In genomic region chr11:36565033-36565610, GRCh38 we compare ENCODE assay signal across 11 cellular contexts. TPM values are rescaled to one million over a fixed set of nuclear protein-coding genes. Genes with fewer than 3 reads are reported as not detected.
DNase-seq lines count a peak whose midpoint lies in the region; ATAC-seq, FAIRE-seq and TF ChIP-seq lines count a peak whose summit lies in the region.
"Had no signal": no experiment of that assay in that cellular context is flagged by ENCODE, and none has a peak within 500 bp of the region (broad histone marks: within the 10 kb centered on the region; RNA-seq: fewer than 3 reads in every experiment).

No MANE protein-coding gene starts in this region.

- H3K9ac ChIP-seq in endothelial cell of umbilical vein (replicated peaks; ENCODE audit: extremely low read depth, insufficient read depth, low read length): no peak overlapping the region
- H3K9ac ChIP-seq: KMS-11 had no signal

- H3K36me3 ChIP-seq in endothelial cell of umbilical vein (ENCODE audit: control insufficient read depth in 2 of 2, extremely low read depth in 1 of 2, insufficient read depth in 2 of 2, low read length in 2 of 2) (no peaks in the 10 kb centered on the region), psoas muscle (ENCODE audit: insufficient read depth in 1 of 2, low read depth in 1 of 2) (no peaks in the 10 kb centered on the region), OCI-LY7 (ENCODE audit: insufficient read depth, low read length) (no peaks in the 10 kb centered on the region)
- H3K36me3 ChIP-seq: cardiac muscle cell, transverse colon had no signal

- H4K20me1 ChIP-seq in endothelial cell of umbilical vein (replicated peaks; ENCODE audit: control insufficient read depth, extremely low read depth, insufficient read depth, low read length): no peaks in the 10 kb centered on the region
- H4K20me1 ChIP-seq in OCI-LY7 (ENCODE audit: insufficient read depth, low read length): no peaks in the 10 kb centered on the region

- peaks cover 4 to 27% of the 10 kb centered on the region in 2 experiments for H3K27me3 ChIP-seq in endothelial cell of umbilical vein (ENCODE audit: control insufficient read depth in 2 of 2, insufficient read depth in 2 of 2, low read length in 2 of 2)
- H3K27me3 ChIP-seq in psoas muscle (ENCODE audit: insufficient read depth in 3 of 3, low read length in 2 of 3): no peaks in the 10 kb centered on the region
- H3K27me3 ChIP-seq: transverse colon had no signal

- no TSS peak for BruUV-seq in endothelial cell of umbilical vein (replicated peaks; lab: Mats Ljungman, UMichigan)
- no TSS peak for BruUV-seq in OCI-LY7 (replicated peaks; lab: Mats Ljungman, UMichigan)

- 65 to 73% (median 68%) methylated on average over 6 of the region's 6 CpGs for WGBS in psoas muscle, 3 donors

- POLR2A ChIA-PET in endothelial cell of umbilical vein (lab: Charles Lee): no interaction called here
- POLR2A ChIA-PET in OCI-LY7 (lab: Charles Lee): no interaction called here

- CTCF ChIA-PET in endothelial cell of umbilical vein (lab: Charles Lee): interaction anchor here (0.7 to 7.8 kb wide), 26 partner anchors 10 to 185 kb away, joined by 3 to 201 read pairs (median 8); partner anchors contain the start of gene IFTAP
- CTCF ChIA-PET in OCI-LY7 (lab: Charles Lee; ENCODE audit: unreplicated experiment): no interaction called here

- no peak for TF ChIP-seq POLR2A in endothelial cell of umbilical vein (IDR thresholded peaks at IDR 0.05; ENCODE audit: low read depth, low read length)

- H2AFZ ChIP-seq in endothelial cell of umbilical vein (ENCODE audit: low read depth, low read length) (no peak overlapping the region), OCI-LY7 (ENCODE audit: low read length) (no peak overlapping the region; the same call in 1 of the 2 replicates)

- DNase-seq in CMK (ENCODE audit: low read depth) (peak; percentile 29), NCI-H2227 (lab: John Stamatoyannopoulos, UW; ENCODE audit: unreplicated experiment) (peak; percentile 38), endothelial cell of umbilical vein (ENCODE audit: low read depth, low spot score) (peak; percentile 3), psoas muscle (no peak), NCI-H1092 treated with DMSO at 0.1 percent for 48 hours (lab: John Stamatoyannopoulos, UW) (no peak), OCI-LY7 (ENCODE audit: low spot score) (no peak)

- ATAC-seq in psoas muscle (no peak), GM18502 (IDR thresholded peaks at IDR 0.05; ENCODE audit: poor library complexity, unreplicated experiment) (no peak), GM18517 (IDR thresholded peaks at IDR 0.05; ENCODE audit: unreplicated experiment) (no peak)

- no peaks in the 10 kb centered on the region for H3K9me2 ChIP-seq in OCI-LY7 (ENCODE audit: insufficient read depth, low read length)

- H3K9me3 ChIP-seq in endothelial cell of umbilical vein (replicated peaks; ENCODE audit: control insufficient read depth, insufficient read depth, low read length): no peaks in the 10 kb centered on the region
- H3K9me3 ChIP-seq in psoas muscle: no peaks in the 10 kb centered on the region
- H3K9me3 ChIP-seq in OCI-LY7 (ENCODE audit: low read length): no peaks in the 10 kb centered on the region
- H3K9me3 ChIP-seq: transverse colon had no signal

- H3K4me2 ChIP-seq in endothelial cell of umbilical vein (ENCODE audit: insufficient read depth, low read length) (no peak overlapping the region), OCI-LY7 (ENCODE audit: low read length) (no peak overlapping the region)
- H3K4me2 ChIP-seq: KMS-11 had no signal

- no peak for TF ChIP-seq CTCF in endothelial cell of umbilical vein (IDR thresholded peaks at IDR 0.05; ENCODE audit: extremely low read depth in 1 of 2, insufficient read depth in 1 of 2, low read depth in 1 of 2, low read length in 2 of 2)
- TF ChIP-seq CTCF in psoas muscle (IDR thresholded peaks at IDR 0.05): no peak
- TF ChIP-seq CTCF in OCI-LY7 (conservative IDR thresholded peaks at IDR 0.05; ENCODE audit: low read length): no peak

- H3K4me3 ChIP-seq in endothelial cell of umbilical vein (replicated peaks in 1 of 3; ENCODE audit: insufficient read depth in 1 of 3, low read depth in 1 of 3, low read length in 3 of 3) (no peak overlapping the region), psoas muscle (peak overlapping the region; percentile 66), OCI-LY7 (ENCODE audit: low read depth, low read length, poor library complexity, severe bottlenecking) (no peak overlapping the region)

- no peak for FAIRE-seq in endothelial cell of umbilical vein (lab: Jason Lieb, UNC)

- H3K79me2 ChIP-seq in endothelial cell of umbilical vein (ENCODE audit: control insufficient read depth, insufficient read depth, low read length) (no peaks in the 10 kb centered on the region), OCI-LY7 (ENCODE audit: insufficient read depth, low read depth, low read length) (no peaks in the 10 kb centered on the region)

- dilution Hi-C loops in endothelial cell of umbilical vein (cut with MboI; ENCODE audit: extremely low pct_ligation_motif_present, low sequenced_read_pairs): no loop called here

- H3K4me1 ChIP-seq in endothelial cell of umbilical vein (ENCODE audit: control insufficient read depth, extremely low read depth, insufficient read depth, low read length) (no peaks in the 10 kb centered on the region), psoas muscle (no peaks in the 10 kb centered on the region), OCI-LY7 (ENCODE audit: insufficient read depth, low read length, poor library complexity, severe bottlenecking) (no peaks in the 10 kb centered on the region)

- no peaks in the 10 kb centered on the region for H3K9me1 ChIP-seq in endothelial cell of umbilical vein (replicated peaks; ENCODE audit: control insufficient read depth, extremely low read depth, insufficient read depth, low read length)

- intact Hi-C loops in endothelial cell of umbilical vein (cut with micrococcal nuclease): no loop called here
- intact Hi-C loops in psoas muscle (cut with DNase I): loop anchor here in 1 of 2 donors (1.0 kb wide), 1 partner anchor 106 kb away; no protein-coding TSS in a partner anchor
- intact Hi-C loops in OCI-LY7 (cut with micrococcal nuclease; ENCODE audit: unreplicated experiment): loop anchor here (5.0 kb wide), 1 partner anchor 107 kb away; no protein-coding TSS in a partner anchor

- H3K27ac ChIP-seq in endothelial cell of umbilical vein (ENCODE audit: insufficient read depth, low read depth, low read length) (no peak overlapping the region), psoas muscle (no peak overlapping the region), OCI-LY7 (ENCODE audit: low read depth, low read length, poor library complexity, severe bottlenecking) (no peak overlapping the region)
- H3K27ac ChIP-seq: cardiac muscle cell, KMS-11, transverse colon had no signal

RNA-seq across cellular contexts. Expression of gene RAG1, which starts 2.7 kb away (rescaled TPM):
- 1.2 and 2.0 TPM in 2 replicates for total RNA-seq in endothelial cell of umbilical vein
- polyA plus RNA-seq in endothelial cell of umbilical vein: 0.08 and 0.15 TPM in 2 replicates
- 0.21 and 0.35 TPM in 2 replicates for polyA plus RNA-seq in endothelial cell of umbilical vein (2011; cell fraction: cytosol; rRNA removed)
- 0.17 and 0.38 TPM in 2 replicates for polyA plus RNA-seq in endothelial cell of umbilical vein (2011; cell fraction: nucleus; rRNA removed)
- 0.90 and 1.1 TPM in 2 replicates for polyA plus RNA-seq in endothelial cell of umbilical vein (2012)
- 0.68 and 0.74 TPM in 2 replicates for polyA minus RNA-seq in endothelial cell of umbilical vein
- not detected for polyA minus RNA-seq in endothelial cell of umbilical vein (2011; cell fraction: cytosol; rRNA and poly(A)+ RNA removed)
- polyA minus RNA-seq in endothelial cell of umbilical vein (2011; cell fraction: nucleus; rRNA and poly(A)+ RNA removed): 0.38 and 0.58 TPM in 2 replicates
- total RNA-seq in psoas muscle: 1 to 10 TPM in 1 of 4 donors, under 1 TPM in 3; 0.24 to 1.7 (median 0.60) TPM
- under 1 TPM; 0.04 to 0.85 (median 0.35) TPM for polyA plus RNA-seq in psoas muscle
- not detected in 2 replicates for total RNA-seq in OCI-LY7 (2014; rRNA removed; shearing (Covaris generic))
- 0.65 TPM in 1 of 2 replicates, not detected in the other for total RNA-seq in OCI-LY7 (2022)
- polyA plus RNA-seq: cardiac muscle cell had no signal

RNA-seq across cellular contexts. Expression of gene IFTAP, which starts 29.2 kb away (rescaled TPM):
- total RNA-seq in endothelial cell of umbilical vein (19.5 and 19.6 TPM in 2 replicates), psoas muscle (10 to 100 TPM; 21.3 to 36.4 (median 26.0) TPM), OCI-LY7 (2022) (not detected in 2 replicates)
- polyA plus RNA-seq in endothelial cell of umbilical vein (12.9 and 15.8 TPM in 2 replicates), psoas muscle (10 to 100 TPM; 28.2 to 58.7 (median 40.3) TPM)
- 33.7 and 34.8 TPM in 2 replicates for polyA plus RNA-seq in endothelial cell of umbilical vein (2011; cell fraction: cytosol; rRNA removed)
- polyA plus RNA-seq in endothelial cell of umbilical vein (2011; cell fraction: nucleus; rRNA removed): 10.7 and 12.4 TPM in 2 replicates
- polyA plus RNA-seq in endothelial cell of umbilical vein (2012): 36.0 and 40.6 TPM in 2 replicates
- polyA minus RNA-seq in endothelial cell of umbilical vein: 4.8 and 4.9 TPM in 2 replicates
- polyA minus RNA-seq in endothelial cell of umbilical vein (2011; cell fraction: cytosol; rRNA and poly(A)+ RNA removed): 1.9 TPM
- polyA minus RNA-seq in endothelial cell of umbilical vein (2011; cell fraction: nucleus; rRNA and poly(A)+ RNA removed): 5.6 and 5.7 TPM in 2 replicates
- not detected in 2 replicates for total RNA-seq in OCI-LY7 (2014; rRNA removed; shearing (Covaris generic))

RNA-seq across cellular contexts. Expression of gene RAG2, which starts 32.9 kb away (rescaled TPM):
- total RNA-seq in endothelial cell of umbilical vein (not detected in 2 replicates), psoas muscle (not detected), OCI-LY7 (2022) (not detected in 2 replicates)
- polyA plus RNA-seq in endothelial cell of umbilical vein (not detected in 2 replicates), psoas muscle (under 1 TPM in 1 of 3 donors, not detected in 2; 0.43 TPM)
- not detected in 2 replicates for polyA plus RNA-seq in endothelial cell of umbilical vein (2011; cell fraction: cytosol; rRNA removed)
- not detected in 2 replicates for polyA plus RNA-seq in endothelial cell of umbilical vein (2011; cell fraction: nucleus; rRNA removed)
- polyA plus RNA-seq in endothelial cell of umbilical vein (2012): not detected in 2 replicates
- not detected in 2 replicates for polyA minus RNA-seq in endothelial cell of umbilical vein
- polyA minus RNA-seq in endothelial cell of umbilical vein (2011; cell fraction: cytosol; rRNA and poly(A)+ RNA removed): not detected
- polyA minus RNA-seq in endothelial cell of umbilical vein (2011; cell fraction: nucleus; rRNA and poly(A)+ RNA removed): not detected in 2 replicates
- total RNA-seq in OCI-LY7 (2014; rRNA removed; shearing (Covaris generic)): not detected in 2 replicates
- total RNA-seq: cardiac muscle cell, transverse colon had no signal

RNA-seq across cellular contexts. Expression of gene TRAF6, which starts 55.0 kb away (rescaled TPM):
- total RNA-seq in endothelial cell of umbilical vein (13.1 and 14.2 TPM in 2 replicates), psoas muscle (10 to 100 TPM; 11.1 to 14.9 (median 11.6) TPM), OCI-LY7 (2022) (10.2 and 11.4 TPM in 2 replicates)
- polyA plus RNA-seq in endothelial cell of umbilical vein (6.0 and 6.6 TPM in 2 replicates), psoas muscle (1 to 10 TPM; 4.7 to 9.7 (median 6.7) TPM)
- 5.8 and 6.8 TPM in 2 replicates for polyA plus RNA-seq in endothelial cell of umbilical vein (2011; cell fraction: cytosol; rRNA removed)
- 11.3 and 12.2 TPM in 2 replicates for polyA plus RNA-seq in endothelial cell of umbilical vein (2011; cell fraction: nucleus; rRNA removed)
- polyA plus RNA-seq in endothelial cell of umbilical vein (2012): 9.5 and 9.7 TPM in 2 replicates
- polyA minus RNA-seq in endothelial cell of umbilical vein: 19.7 and 20.3 TPM in 2 replicates
- polyA minus RNA-seq in endothelial cell of umbilical vein (2011; cell fraction: cytosol; rRNA and poly(A)+ RNA removed): 5.7 TPM
- 15.3 and 22.8 TPM in 2 replicates for polyA minus RNA-seq in endothelial cell of umbilical vein (2011; cell fraction: nucleus; rRNA and poly(A)+ RNA removed)
- 5.5 and 6.8 TPM in 2 replicates for total RNA-seq in OCI-LY7 (2014; rRNA removed; shearing (Covaris generic))

Comparison
In these comparisons a context has a peak if more than half of its experiments do, and no peak if none do; other contexts are left out.
1. DNase-seq: peak in CMK (single experiment), NCI-H2227 (single experiment) and endothelial cell of umbilical vein (single experiment); none in psoas muscle (0 of 2), NCI-H1092 treated with DMSO at 0.1 percent for 48 hours (single experiment) and OCI-LY7 (single experiment).
2. RNA of gene IFTAP, which starts 29.2 kb away (total RNA-seq): 21.3 to 36.4 TPM in psoas muscle and 19.5 to 19.6 TPM in endothelial cell of umbilical vein; not detected in OCI-LY7; every median in the first group is over 10 times any median in the second.